ENCODE assay signal across 8 cellular contexts in genomic region chr17:40326014-40326831, GRCh38. TPM values are rescaled to one million over a fixed set of nuclear protein-coding genes. Genes with fewer than 3 reads are reported as not detected.
A peak's percentile ranks its signal among the peaks of the same experiment; 100 is the strongest.
DNase-seq lines count a peak whose midpoint lies in the region; ATAC-seq and TF ChIP-seq lines count a peak whose summit lies in the region.

No MANE protein-coding gene starts in this region.

- peaks cover 67% of the 10 kb centered on the region for H3K4me1 ChIP-seq in fibroblast of lung (ENCODE audit: control insufficient read depth, extremely low read depth, insufficient read depth, low read length)

- peaks cover 7% of the 10 kb centered on the region for H3K36me3 Mint-ChIP-seq in stimulated activated naive CD8-positive, alpha-beta T cell treated with anti-CD3 and anti-CD28 coated beads, Interleukin-15, Interleukin-2, amounts not matched to agents 100 ng/mL and 50 ng/mL, for 24 hours (ENCODE audit: low read depth)

- H3K9ac ChIP-seq in fibroblast of lung (ENCODE audit: insufficient read depth, low read length): no peak overlapping the region

- peak overlapping the region; percentile 89 for H3K27ac Mint-ChIP-seq in stimulated activated naive CD8-positive, alpha-beta T cell treated with anti-CD3 and anti-CD28 coated beads, Interleukin-15, Interleukin-2, amounts not matched to agents 100 ng/mL and 50 ng/mL, for 24 hours

- H3K79me2 ChIP-seq in fibroblast of lung (ENCODE audit: control insufficient read depth, insufficient read depth, low read length): peaks cover 71% of the 10 kb centered on the region

- H3K9me3 ChIP-seq in fibroblast of lung (ENCODE audit: control insufficient read depth, insufficient read depth, low read depth, low read length): no peaks in the 10 kb centered on the region

- no peak overlapping the region for H3K4me3 ChIP-seq in HL-60 (replicated peaks; ENCODE audit: insufficient read depth, low read length)
- no peak overlapping the region for H3K4me3 ChIP-seq in fibroblast of lung (replicated peaks in 1 of 4; ENCODE audit: control extremely low read depth in 1 of 4, insufficient read depth in 1 of 4, low read depth in 3 of 4, low read length in 4 of 4)

- H3K4me2 ChIP-seq in fibroblast of lung (ENCODE audit: extremely low read depth, insufficient read depth, low read length): peak overlapping the region; percentile 27

- H3K27me3 ChIP-seq in HL-60 (ENCODE audit: insufficient read depth, poor library complexity, severe bottlenecking) (no peaks in the 10 kb centered on the region), fibroblast of lung (ENCODE audit: control insufficient read depth, insufficient read depth, low read length) (no peaks in the 10 kb centered on the region)

- H4K20me1 ChIP-seq in fibroblast of lung (ENCODE audit: control insufficient read depth, extremely low read depth, insufficient read depth, low read length): no peaks in the 10 kb centered on the region

- H2AFZ ChIP-seq in fibroblast of lung (ENCODE audit: low read length): no peak overlapping the region

- H3K9me3 Mint-ChIP-seq in stimulated activated naive CD8-positive, alpha-beta T cell treated with anti-CD3 and anti-CD28 coated beads, Interleukin-15, Interleukin-2, amounts not matched to agents 100 ng/mL and 50 ng/mL, for 24 hours: no peaks in the 10 kb centered on the region

- ATAC-seq in HG03457 (IDR thresholded peaks at IDR 0.05; ENCODE audit: unreplicated experiment) (no peak), GM18858 (IDR thresholded peaks at IDR 0.05; ENCODE audit: unreplicated experiment) (no peak), HG02870 (IDR thresholded peaks at IDR 0.05; ENCODE audit: unreplicated experiment) (no peak)

- H3K4me3 Mint-ChIP-seq in stimulated activated naive CD8-positive, alpha-beta T cell treated with anti-CD3 and anti-CD28 coated beads, Interleukin-15, Interleukin-2, amounts not matched to agents 100 ng/mL and 50 ng/mL, for 24 hours: peak overlapping the region; percentile 75

- H3K4me1 Mint-ChIP-seq in stimulated activated naive CD8-positive, alpha-beta T cell treated with anti-CD3 and anti-CD28 coated beads, Interleukin-15, Interleukin-2, amounts not matched to agents 100 ng/mL and 50 ng/mL, for 24 hours (ENCODE audit: low read depth): peaks cover 98% of the 10 kb centered on the region

- TF ChIP-seq CTCF in HL-60 (IDR thresholded peaks at IDR 0.05; ENCODE audit: insufficient read depth, low read length) (no peak), fibroblast of lung (conservative IDR thresholded peaks at IDR 0.05 in 1 of 2, IDR thresholded peaks at IDR 0.05 in 1 of 2; ENCODE audit: low read depth in 1 of 2, low read length in 2 of 2) (no peak)

- peaks cover under 1% of the 10 kb centered on the region for H3K36me3 ChIP-seq in fibroblast of lung (ENCODE audit: control insufficient read depth, insufficient read depth, low read length)

- DNase-seq in HL-60 (ENCODE audit: low read depth in 1 of 2, low spot score in 1 of 2): peak; percentile 59 to 79
- DNase-seq in activated CD4-positive, alpha-beta T cell treated with anti-CD3 and anti-CD28 coated beads for 48 hours: peak; percentile 61
- DNase-seq in fibroblast of lung (ENCODE audit: low read depth in 2 of 2): no peak
- no peak for DNase-seq in NCI-H128 (lab: John Stamatoyannopoulos, UW; ENCODE audit: unreplicated experiment)

- H3K27ac ChIP-seq in HL-60 (replicated peaks) (peak overlapping the region; percentile 4), fibroblast of lung (ENCODE audit: insufficient read depth, low read length) (no peak overlapping the region)

- H3K27me3 Mint-ChIP-seq in stimulated activated naive CD8-positive, alpha-beta T cell treated with anti-CD3 and anti-CD28 coated beads, Interleukin-15, Interleukin-2, amounts not matched to agents 100 ng/mL and 50 ng/mL, for 24 hours: peaks cover 3% of the 10 kb centered on the region

RNA-seq across cellular contexts. Expression of gene RARA, which starts 17.2 kb away (rescaled TPM):
- total RNA-seq in fibroblast of lung: 7.8 and 10.5 TPM in 2 replicates
- polyA plus RNA-seq in fibroblast of lung: 7.0 and 7.6 TPM in 2 replicates
- 27.6 and 29.8 TPM in 2 replicates for polyA plus RNA-seq in fibroblast of lung (2012)
- polyA minus RNA-seq in fibroblast of lung (ENCODE audit: low replicate concordance): 39.2 and 44.6 TPM in 2 replicates

RNA-seq across cellular contexts. Expression of gene GJD3, which starts 38.3 kb away (rescaled TPM):
- total RNA-seq in fibroblast of lung: 3.9 and 4.3 TPM in 2 replicates
- polyA plus RNA-seq in fibroblast of lung: 0.16 and 0.99 TPM in 2 replicates
- 0.36 TPM in 1 of 2 replicates, not detected in the other for polyA plus RNA-seq in fibroblast of lung (2012)
- polyA minus RNA-seq in fibroblast of lung (ENCODE audit: low replicate concordance): 0.63 TPM in 1 of 2 replicates, not detected in the other

RNA-seq across cellular contexts. Expression of gene CDC6, which starts 38.5 kb away (rescaled TPM):
- 1.3 and 4.5 TPM in 2 replicates for total RNA-seq in fibroblast of lung
- polyA plus RNA-seq in fibroblast of lung: 16.3 and 45.4 TPM in 2 replicates
- 9.1 and 27.8 TPM in 2 replicates for polyA plus RNA-seq in fibroblast of lung (2012)
- polyA minus RNA-seq in fibroblast of lung (ENCODE audit: low replicate concordance): 2.0 and 6.4 TPM in 2 replicates

Comparison
In these comparisons a context has a peak if more than half of its experiments do, and no peak if none do; other contexts are left out.
1. DNase-seq: peak in HL-60 (2 of 2) and activated CD4-positive, alpha-beta T cell treated with anti-CD3 and anti-CD28 coated beads for 48 hours (single experiment); none in fibroblast of lung (0 of 2) and NCI-H128 (single experiment).